Comparison of ENCODE assay signal across 11 cellular contexts in the genomic region with DNA sequence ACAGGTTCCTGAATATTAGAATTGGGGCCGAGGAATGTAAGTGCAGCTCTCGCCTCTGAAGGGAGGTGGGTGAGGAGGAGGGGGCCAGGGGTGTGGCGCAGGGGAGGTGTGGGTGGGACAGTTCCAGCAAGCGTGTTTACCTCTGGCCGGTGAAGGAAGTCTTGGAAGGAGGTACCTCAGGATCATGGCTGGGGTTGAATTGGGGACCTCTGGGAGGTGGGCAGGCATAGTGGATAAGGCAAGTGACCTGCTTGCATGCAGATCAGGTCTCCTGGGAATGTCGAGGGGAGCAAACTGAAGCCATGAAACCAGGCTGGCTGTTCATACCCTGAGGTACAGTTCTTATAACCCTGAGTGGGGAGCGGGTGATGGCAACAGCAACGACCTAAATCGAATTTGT. TPM values are rescaled to one million over a fixed set of nuclear protein-coding genes. Genes with fewer than 3 reads are reported as not detected.
A peak's percentile ranks its signal among the peaks of the same experiment; 100 is the strongest.
DNase-seq lines count a peak whose midpoint lies in the region; TF ChIP-seq lines count a peak whose summit lies in the region.
"Had no signal": no experiment of that assay in that cellular context is flagged by ENCODE, and none has a peak within 500 bp of the region (broad histone marks: within the 10 kb centered on the region; RNA-seq: fewer than 3 reads in every experiment).

No MANE protein-coding gene starts in this region.

- H3F3A ChIP-seq in smooth muscle cell (ENCODE audit: low read depth), result peaks cover 23% of the 10 kb centered on the region

- H3K9me3 ChIP-seq in hepatocyte (ENCODE audit: low read depth) (no peaks in the 10 kb centered on the region), smooth muscle cell (replicated peaks; ENCODE audit: low read depth) (no peaks in the 10 kb centered on the region)

- peak overlapping the region; percentile 91; the same call in 1 of the 2 replicates for H3K4me3 ChIP-seq in GM08714 (ENCODE audit: low read length)
- no peak overlapping the region for H3K4me3 ChIP-seq in hepatocyte
- no peak overlapping the region for H3K4me3 ChIP-seq in smooth muscle cell
- H3K4me3 ChIP-seq: K562 had no signal

- no peak overlapping the region for H2AFZ ChIP-seq in hepatocyte
- no peak overlapping the region for H2AFZ ChIP-seq in smooth muscle cell (ENCODE audit: low read depth)

- no peaks in the 10 kb centered on the region for H3K9me2 ChIP-seq in hepatocyte (replicated peaks; ENCODE audit: insufficient read depth)

- H3K27ac ChIP-seq in hepatocyte (no peak overlapping the region), smooth muscle cell (ENCODE audit: low read depth) (no peak overlapping the region)

- H3K79me2 ChIP-seq in hepatocyte (peaks cover 43% of the 10 kb centered on the region), smooth muscle cell (ENCODE audit: low read depth) (peaks cover 27% of the 10 kb centered on the region)

- H3K36me3 ChIP-seq in hepatocyte (replicated peaks; ENCODE audit: insufficient read depth, low read depth), result no peaks in the 10 kb centered on the region
- H3K36me3 ChIP-seq in smooth muscle cell (ENCODE audit: low read depth), result no peaks in the 10 kb centered on the region

- no peak for TF ChIP-seq CTCF in hepatocyte (IDR thresholded peaks at IDR 0.05; ENCODE audit: poor library complexity)
- TF ChIP-seq CTCF in smooth muscle cell (IDR thresholded peaks at IDR 0.05; ENCODE audit: borderline replicate concordance, insufficient read depth, poor library complexity, severe bottlenecking), result no peak

- DNase-seq in NCI-H69 (lab: John Stamatoyannopoulos, UW) (peak; percentile 47), hepatocyte (ENCODE audit: low spot score) (no peak), smooth muscle cell (lab: John Stamatoyannopoulos, UW; ENCODE audit: unreplicated experiment) (no peak), NCI-H1417 (lab: John Stamatoyannopoulos, UW) (no peak), T-helper 1 cell (no peak)
- DNase-seq in activated CD4-positive, alpha-beta T cell treated with anti-CD3 and anti-CD28 coated beads, Interleukin-2, amount 50 U/mL, for 1 hour, result no peak
- DNase-seq: activated T-cell treated with anti-CD3 and anti-CD28 coated beads, Interleukin-2, amount 50 U/mL, for 4 hours; anterior cingulate cortex; NCI-H2029 had no signal

- H3K4me1 ChIP-seq in hepatocyte (ENCODE audit: insufficient read depth) (peaks cover 55% of the 10 kb centered on the region), smooth muscle cell (ENCODE audit: low read depth) (peaks cover 66% of the 10 kb centered on the region)

- H3K4me2 ChIP-seq in hepatocyte (peak overlapping the region; percentile 95), smooth muscle cell (peak overlapping the region; percentile 83)

- H3K27me3 ChIP-seq in hepatocyte (no peaks in the 10 kb centered on the region), smooth muscle cell (ENCODE audit: low read depth) (no peaks in the 10 kb centered on the region)

- no peaks in the 10 kb centered on the region for H4K20me1 ChIP-seq in hepatocyte (ENCODE audit: insufficient read depth, poor library complexity, severe bottlenecking)
- peaks cover 53% of the 10 kb centered on the region for H4K20me1 ChIP-seq in smooth muscle cell (ENCODE audit: low read depth)

- H3K9ac ChIP-seq in smooth muscle cell (ENCODE audit: low read depth), result no peak overlapping the region

- 73% methylated on average over 8 of the region's 9 CpGs for WGBS in hepatocyte (ENCODE audit: low lambda C conversion rate, missing lambda C conversion rate)
- 85% methylated on average over 9 of the region's 9 CpGs for WGBS in smooth muscle cell (ENCODE audit: low lambda C conversion rate)

RNA-seq across cellular contexts. Expression of gene ZNF775, which starts 2.0 kb away (rescaled TPM):
- total RNA-seq in hepatocyte (5.2 and 8.3 TPM in 2 replicates), smooth muscle cell (4.7 and 5.9 TPM in 2 replicates)
- polyA plus RNA-seq in hepatocyte (6.2 and 10.6 TPM in 2 replicates), smooth muscle cell (16.8 and 23.8 TPM in 2 replicates)

RNA-seq across cellular contexts. Expression of gene REPIN1, which starts 12.5 kb away (rescaled TPM):
- total RNA-seq in hepatocyte, result 75.5 and 79.1 TPM in 2 replicates
- polyA plus RNA-seq in hepatocyte, result 102 and 107 TPM in 2 replicates
- total RNA-seq in smooth muscle cell, result 39.4 and 60.9 TPM in 2 replicates
- 55.5 and 68.1 TPM in 2 replicates for polyA plus RNA-seq in smooth muscle cell

RNA-seq across cellular contexts. Expression of gene RARRES2, which starts 39.7 kb away (rescaled TPM):
- total RNA-seq in hepatocyte (104 and 122 TPM in 2 replicates), smooth muscle cell (23.6 and 23.8 TPM in 2 replicates)
- polyA plus RNA-seq in hepatocyte (164 and 187 TPM in 2 replicates), smooth muscle cell (31.8 and 37.5 TPM in 2 replicates)

RNA-seq across cellular contexts. Expression of gene ACTR3C, which starts 57.8 kb away (rescaled TPM):
- 17.7 and 18.6 TPM in 2 replicates for total RNA-seq in hepatocyte
- 7.8 and 11.9 TPM in 2 replicates for polyA plus RNA-seq in hepatocyte
- 1.7 and 7.6 TPM in 2 replicates for total RNA-seq in smooth muscle cell
- polyA plus RNA-seq in smooth muscle cell, result 0.89 and 2.4 TPM in 2 replicates

RNA-seq across cellular contexts. Expression of gene LRRC61, which starts 57.9 kb away (rescaled TPM):
- total RNA-seq in hepatocyte, result 23.4 and 24.0 TPM in 2 replicates
- polyA plus RNA-seq in hepatocyte, result 35.4 and 38.7 TPM in 2 replicates
- 6.9 and 7.4 TPM in 2 replicates for total RNA-seq in smooth muscle cell
- 14.7 and 16.6 TPM in 2 replicates for polyA plus RNA-seq in smooth muscle cell
